8 cellular contexts compared by ENCODE assay signal in the genomic region with DNA sequence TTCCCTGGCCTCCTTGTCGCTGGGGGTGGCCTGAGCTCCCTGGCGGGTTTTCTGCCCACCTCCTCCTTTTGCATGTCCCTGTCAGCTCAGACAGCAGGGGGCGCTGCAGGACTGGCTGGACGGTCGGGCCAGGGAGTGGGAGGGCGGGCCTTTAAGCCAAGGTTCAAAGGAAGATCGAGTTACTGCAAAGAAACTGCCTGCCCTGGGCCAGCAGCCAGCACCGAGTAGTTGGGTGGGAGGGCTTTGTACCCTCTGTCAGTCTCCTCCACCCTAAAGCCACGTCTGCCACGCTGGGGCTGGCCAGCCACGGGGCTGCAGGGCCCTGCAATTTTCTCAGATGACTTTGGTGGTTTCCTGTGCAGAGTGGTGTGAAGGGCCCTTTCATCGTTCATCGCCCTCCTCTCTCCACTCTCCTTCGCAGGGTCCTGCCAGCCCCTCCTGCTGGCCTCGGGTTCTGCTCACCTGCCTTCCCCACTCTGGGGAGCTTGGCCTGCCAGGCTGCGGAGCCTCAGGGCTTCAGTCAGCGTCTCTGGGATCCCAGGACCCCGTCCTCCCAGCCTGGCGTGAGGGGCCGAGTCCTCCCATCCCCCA. TPM values are rescaled to one million over a fixed set of nuclear protein-coding genes. Genes with fewer than 3 reads are reported as not detected.
A peak's percentile ranks its signal among the peaks of the same experiment; 100 is the strongest.
DNase-seq lines count a peak whose midpoint lies in the region; ATAC-seq and TF ChIP-seq lines count a peak whose summit lies in the region.

No MANE protein-coding gene starts in this region.

- H3K9ac ChIP-seq in SK-N-SH, result no peak overlapping the region

- no peaks in the 10 kb centered on the region for H3K36me3 ChIP-seq in SK-N-SH (replicated peaks in 1 of 2; ENCODE audit: control insufficient read depth in 1 of 2, insufficient read depth in 2 of 2, low read length in 1 of 2)
- H3K36me3 ChIP-seq in ovary, result no peaks in the 10 kb centered on the region
- H3K36me3 ChIP-seq in testis (ENCODE audit: low read depth, missing control alignments), result no peaks in the 10 kb centered on the region

- POLR2A ChIA-PET in AG04450 (lab: Yijun Ruan, JAX) (no interaction called here), SK-N-SH (lab: Yijun Ruan, JAX) (interaction anchor here (0.8 to 2.1 kb wide), 3 partner anchors 12 to 77 kb away, joined by 3 to 8 read pairs (median 3); no protein-coding TSS in a partner anchor)

- TF ChIP-seq POLR2A in ovary (IDR thresholded peaks at IDR 0.05), result peak; percentile 17
- no peak for TF ChIP-seq POLR2A in testis (IDR thresholded peaks at IDR 0.05)

- no peaks in the 10 kb centered on the region for H3F3A ChIP-seq in SK-N-SH (replicated peaks; ENCODE audit: insufficient read depth)

- H3K79me2 ChIP-seq in SK-N-SH (ENCODE audit: insufficient read depth), result no peaks in the 10 kb centered on the region

- CTCF ChIA-PET in AG04450 (lab: Charles Lee), result interaction anchor here (0.6 to 3.5 kb wide), 17 partner anchors 9 to 1509 kb away, joined by 3 to 94 read pairs (median 4); a partner anchor contains a TSS
- CTCF ChIA-PET in SK-N-SH (lab: Yijun Ruan, JAX), result interaction anchor here (0.6 to 5.7 kb wide), 80 partner anchors 9 to 391 kb away, joined by 3 to 159 read pairs (median 4); a partner anchor contains a TSS

- H3K4me3 ChIP-seq in AG04450 (ENCODE audit: low read depth, low read length), result no peak overlapping the region
- H3K4me3 ChIP-seq in SK-N-SH (ENCODE audit: low read depth in 2 of 2, low read length in 1 of 2), result no peak overlapping the region
- no peak overlapping the region for H3K4me3 ChIP-seq in ovary
- H3K4me3 ChIP-seq in testis, result no peak overlapping the region

- TF ChIP-seq EP300 in SK-N-SH (IDR thresholded peaks at IDR 0.05; ENCODE audit: borderline replicate concordance in 1 of 2, low read depth in 1 of 2, low read length in 1 of 2), result no peak
- no peak for TF ChIP-seq EP300 in ovary (IDR thresholded peaks at IDR 0.05)

- no peaks in the 10 kb centered on the region for H3K9me2 ChIP-seq in SK-N-SH

- H3K9me3 ChIP-seq in AG04450 (ENCODE audit: control insufficient read depth, insufficient read depth, low read length) (no peaks in the 10 kb centered on the region; the same call in 1 of the 2 replicates), SK-N-SH (no peaks in the 10 kb centered on the region), ovary (no peaks in the 10 kb centered on the region), testis (no peaks in the 10 kb centered on the region)

- no peak overlapping the region for H3K4me2 ChIP-seq in SK-N-SH

- H3K27ac ChIP-seq in AG04450 (ENCODE audit: low read depth, low read length), result no peak overlapping the region
- no peak overlapping the region for H3K27ac ChIP-seq in SK-N-SH (ENCODE audit: low read depth in 2 of 2, low read length in 1 of 2)
- H3K27ac ChIP-seq in ovary, result peak overlapping the region; percentile 0 to 61
- H3K27ac ChIP-seq in testis, result no peak overlapping the region

- WGBS in SK-N-SH (ENCODE audit: low lambda C conversion rate), result 22% methylated on average over 19 of the region's 20 CpGs
- 13 to 19% (median 14%) methylated on average over 20 of the region's 20 CpGs for WGBS in ovary, 3 donors
- WGBS in testis, 2 donors, result 17 to 26% methylated on average over 16 to 20 of the region's 20 CpGs

- intact Hi-C loops in Right ventricle myocardium inferior (cut with DNase I), result loop anchor here (1.0 to 10.0 kb wide), 3 partner anchors 48 to 225 kb away; no protein-coding TSS in a partner anchor
- intact Hi-C loops in ovary (cut with DNase I), result loop anchor here (1.0 to 2.0 kb wide), 2 partner anchors 79 kb away; no protein-coding TSS in a partner anchor
- intact Hi-C loops in testis (cut with DNase I; ENCODE audit: low total_unique reads), result loop anchor here (2.0 kb wide), 1 partner anchor 79 kb away; no protein-coding TSS in a partner anchor

- H3K4me1 ChIP-seq in SK-N-SH (ENCODE audit: control insufficient read depth in 1 of 2, insufficient read depth in 2 of 2, low read depth in 1 of 2, low read length in 1 of 2) (peaks cover 0 to 2% of the 10 kb centered on the region in 2 experiments; a peak in 1 of 4 replicates), ovary (ENCODE audit: insufficient read depth) (peaks cover 2% of the 10 kb centered on the region), testis (peaks cover 9% of the 10 kb centered on the region)

- H3K27me3 ChIP-seq in AG04450 (ENCODE audit: control insufficient read depth, insufficient read depth, low read length) (no peaks in the 10 kb centered on the region), SK-N-SH (ENCODE audit: insufficient read depth) (no peaks in the 10 kb centered on the region), ovary (no peaks in the 10 kb centered on the region), testis (no peaks in the 10 kb centered on the region)

- ATAC-seq in GM19035 (IDR thresholded peaks at IDR 0.05; ENCODE audit: unreplicated experiment) (peak; percentile 59), Right ventricle myocardium inferior (peak; percentile 93)

- TF ChIP-seq CTCF in AG04450 (IDR thresholded peaks at IDR 0.05; ENCODE audit: low read depth, low read length), result peak; percentile 81
- peak; percentile 52 for TF ChIP-seq CTCF in SK-N-SH (IDR thresholded peaks at IDR 0.05)
- peak; percentile 93 to 98 (median 97) for TF ChIP-seq CTCF in ovary (IDR thresholded peaks at IDR 0.05)
- peak; percentile 95 to 98 (median 97) for TF ChIP-seq CTCF in testis (IDR thresholded peaks at IDR 0.05)

- peak; percentile 99 for TF ChIP-seq RAD21 in SK-N-SH (IDR thresholded peaks at IDR 0.05; ENCODE audit: low read length)

- DNase-seq in AG04450 (ENCODE audit: low read depth, low spot score), result peak; percentile 27
- DNase-seq in NAMALWA (ENCODE audit: low spot score), result peak; percentile 88
- peak; percentile 98 for DNase-seq in SK-N-SH
- DNase-seq in activated naive CD4-positive, alpha-beta T cell treated with anti-CD3 and anti-CD28 coated beads, Interleukin-2, amount 50 U/mL, for 16 hours, result peak; percentile 89
- peak; percentile 97 for DNase-seq in Right ventricle myocardium inferior (ENCODE audit: missing footprints)
- DNase-seq in ovary, result peak; percentile 91 to 97 (median 96)
- DNase-seq in testis, result peak; percentile 94

- H2AFZ ChIP-seq in SK-N-SH (ENCODE audit: low read depth), result no peak overlapping the region

- no peaks in the 10 kb centered on the region for H4K20me1 ChIP-seq in SK-N-SH (ENCODE audit: insufficient read depth)

TF ChIP-seq in SK-N-SH, 30 proteins besides CTCF, POLR2A, EP300 and RAD21:
- TF ChIP-seq SMC3 (IDR thresholded peaks at IDR 0.05; ENCODE audit: low read depth, low read length), result peak; percentile 96
- TF ChIP-seq ELF1 (IDR thresholded peaks at IDR 0.05), result no peak

RNA-seq across cellular contexts. Expression of a gene that starts 12.3 kb away (rescaled TPM):
- not detected in 2 replicates for polyA plus RNA-seq in AG04450 (2011; rRNA removed)
- not detected in 2 replicates for polyA minus RNA-seq in AG04450 (2011; rRNA and poly(A)+ RNA removed)
- polyA plus RNA-seq in SK-N-SH (2012; rRNA removed), result not detected in 2 replicates
- polyA plus RNA-seq in SK-N-SH (2012; cell fraction: cytosol; rRNA removed), result not detected in 2 replicates
- polyA plus RNA-seq in SK-N-SH (2012; cell fraction: nucleus; rRNA removed), result not detected in 2 replicates
- not detected for total RNA-seq in Right ventricle myocardium inferior
- under 1 TPM in 1 of 7 donors, not detected in 6; 0.25 TPM for total RNA-seq in ovary
- polyA plus RNA-seq in ovary, result under 1 TPM in 1 of 2 donors, not detected in 1; 0.05 TPM
- total RNA-seq in testis, result under 1 TPM; 0.55 to 0.87 TPM
- polyA plus RNA-seq in testis (ENCODE audit: insufficient read depth, low read depth, low replicate concordance), result 0.51 TPM

RNA-seq across cellular contexts. Expression of a gene that starts 17.9 kb away (rescaled TPM):
- not detected in 2 replicates for polyA plus RNA-seq in AG04450 (2011; rRNA removed)
- not detected in 2 replicates for polyA minus RNA-seq in AG04450 (2011; rRNA and poly(A)+ RNA removed)
- polyA plus RNA-seq in SK-N-SH (2012; rRNA removed), result not detected in 2 replicates
- polyA plus RNA-seq in SK-N-SH (2012; cell fraction: cytosol; rRNA removed), result not detected in 2 replicates
- polyA plus RNA-seq in SK-N-SH (2012; cell fraction: nucleus; rRNA removed), result not detected in 2 replicates
- not detected for total RNA-seq in Right ventricle myocardium inferior
- not detected for total RNA-seq in ovary
- polyA plus RNA-seq in ovary, result not detected
- total RNA-seq in testis, result 1 to 10 TPM in 1 of 2 donors, under 1 TPM in 1; 0.79 to 1.2 TPM
- polyA plus RNA-seq in testis (ENCODE audit: insufficient read depth, low read depth, low replicate concordance), result not detected

RNA-seq across cellular contexts. Expression of a gene that starts 52.3 kb away (rescaled TPM):
- polyA plus RNA-seq in AG04450 (2011; rRNA removed), result 0.14 TPM in 1 of 2 replicates, not detected in the other
- polyA minus RNA-seq in AG04450 (2011; rRNA and poly(A)+ RNA removed), result not detected in 2 replicates
- polyA plus RNA-seq in SK-N-SH (2012; rRNA removed), result not detected in 2 replicates
- polyA plus RNA-seq in SK-N-SH (2012; cell fraction: cytosol; rRNA removed), result 0.03 TPM in 1 of 2 replicates, not detected in the other
- polyA plus RNA-seq in SK-N-SH (2012; cell fraction: nucleus; rRNA removed), result not detected in 2 replicates
- total RNA-seq in Right ventricle myocardium inferior, result 37.2 TPM
- total RNA-seq in ovary, result 100 to 1,000 TPM in 1 of 7 donors, 10 to 100 TPM in 6; 39.7 to 133 (median 63.9) TPM
- polyA plus RNA-seq in ovary, result 10 to 100 TPM in 1 of 2 donors, 1 to 10 TPM in 1; 3.7 to 59.1 TPM
- total RNA-seq in testis, result 10 to 100 TPM in 1 of 2 donors, 1 to 10 TPM in 1; 6.8 to 19.0 TPM
- 14.1 TPM for polyA plus RNA-seq in testis (ENCODE audit: insufficient read depth, low read depth, low replicate concordance)

RNA-seq across cellular contexts. Expression of a gene that starts 53.6 kb away (rescaled TPM):
- not detected in 2 replicates for polyA plus RNA-seq in AG04450 (2011; rRNA removed)
- polyA minus RNA-seq in AG04450 (2011; rRNA and poly(A)+ RNA removed), result not detected in 2 replicates
- not detected in 2 replicates for polyA plus RNA-seq in SK-N-SH (2012; rRNA removed)
- polyA plus RNA-seq in SK-N-SH (2012; cell fraction: cytosol; rRNA removed), result not detected in 2 replicates
- polyA plus RNA-seq in SK-N-SH (2012; cell fraction: nucleus; rRNA removed), result not detected in 2 replicates
- total RNA-seq in Right ventricle myocardium inferior, result 0.16 TPM
- 10 to 100 TPM in 1 of 7 donors, 1 to 10 TPM in 3, under 1 TPM in 2, not detected in 1; 0.33 to 15.0 (median 1.4) TPM for total RNA-seq in ovary
- polyA plus RNA-seq in ovary, result under 1 TPM in 1 of 2 donors, not detected in 1; 0.54 TPM
- total RNA-seq in testis, result 1 to 10 TPM; 3.0 to 3.3 TPM
- 2.0 TPM for polyA plus RNA-seq in testis (ENCODE audit: insufficient read depth, low read depth, low replicate concordance)

Comparison
In these comparisons a context has a peak if more than half of its experiments do, and no peak if none do; other contexts are left out.
1. DNase-seq: peak in every context shown above with its lines; median percentile 98 in SK-N-SH; 97 in Right ventricle myocardium inferior; 96 in ovary; 94 in testis; 89 in activated naive CD4-positive, alpha-beta T cell treated with anti-CD3 and anti-CD28 coated beads, Interleukin-2, amount 50 U/mL, for 16 hours; 88 in NAMALWA; 27 in AG04450.
2. H3K27ac ChIP-seq: peak in ovary (2 of 2); none in AG04450 (single experiment), SK-N-SH (0 of 2) and testis (0 of 2).
3. Peak in every context shown above with its lines, with median percentiles within 50 percentile points of each other: CTCF ChIP-seq.